ENCODE assay signal across 5 cellular contexts in genomic region chr21:34826149-34826548, GRCh38.
DNase-seq lines count a peak whose midpoint lies in the region; ATAC-seq and TF ChIP-seq lines count a peak whose summit lies in the region.
"Not testable (repeated sequence)": the region's sequence is repeated elsewhere in the genome, so short reads cannot be mapped to it uniquely, and the experiment has no call there.

No MANE protein-coding gene starts in this region.

- peaks cover 40% of the 10 kb centered on the region for H3K4me1 Mint-ChIP-seq in central memory CD8-positive, alpha-beta T cell
- peaks cover 27 to 46% of the 10 kb centered on the region in 2 donors for H3K4me1 Mint-ChIP-seq in immature natural killer cell
- not testable (repeated sequence) for H3K4me1 Mint-ChIP-seq in type B pancreatic cell (ENCODE audit: unreplicated experiment)

- H3K4me3 ChIP-seq in IMR-90 (ENCODE audit: insufficient read depth, low read depth, low read length); lower lobe of right lung: not testable (repeated sequence)

- not testable (repeated sequence) for H3K4me1 ChIP-seq in IMR-90 (ENCODE audit: control insufficient read depth, insufficient read depth, low read length)
- peaks cover 23% of the 10 kb centered on the region for H3K4me1 ChIP-seq in lower lobe of right lung

- peaks cover 41% of the 10 kb centered on the region; the same call in 1 of the 2 replicates for H4K20me1 ChIP-seq in IMR-90 (ENCODE audit: insufficient read depth, low read length)

- H3K4me3 Mint-ChIP-seq in central memory CD8-positive, alpha-beta T cell; type B pancreatic cell: not testable (repeated sequence)
- peak overlapping the region in 3 of 5 donors; percentile 18 to 34 (median 27) for H3K4me3 Mint-ChIP-seq in immature natural killer cell

- DNase-seq in IMR-90; central memory CD8-positive, alpha-beta T cell (ENCODE audit: low spot score in 2 of 2); lower lobe of right lung: not testable (repeated sequence)
- DNase-seq in immature natural killer cell = peak in 1 of 3 donors; percentile 13
- peak; percentile 6 for DNase-seq in type B pancreatic cell (ENCODE audit: extremely low spot score, unreplicated experiment)

- CTCF ChIA-PET in IMR-90 (lab: Yijun Ruan, JAX) = not testable (repeated sequence)

- intact Hi-C loops in IMR-90 (cut with micrococcal nuclease); lower lobe of right lung (cut with DNase I): not testable (repeated sequence)

- not testable (repeated sequence) for H3K23ac ChIP-seq in IMR-90 (ENCODE audit: low read depth, low read length)

- H3K9ac ChIP-seq in IMR-90 (ENCODE audit: low read depth, low read length) = not testable (repeated sequence)

- dilution Hi-C loops in IMR-90 (cut with HindIII; ENCODE audit: low sequenced_read_pairs, unreplicated experiment) = not testable (repeated sequence)

- in situ Hi-C loops in IMR-90 (cut with MboI; ENCODE audit: low sequenced_read_pairs) = not testable (repeated sequence)

- not testable (repeated sequence) for H2AK5ac ChIP-seq in IMR-90 (ENCODE audit: low read depth, low read length)

- not testable (repeated sequence) for H3K9me3 ChIP-seq in IMR-90 (ENCODE audit: control insufficient read depth, insufficient read depth, low read length); lower lobe of right lung

- no CpG with 5 or more reads among the region's 3 CpGs for WGBS in IMR-90 (ENCODE audit: extremely low coverage in 2 of 2, insufficient read length in 1 of 2), 2 experiments

- H3K36me3 ChIP-seq in IMR-90 (ENCODE audit: control insufficient read depth, insufficient read depth, low read length) (peaks cover 52% of the 10 kb centered on the region), lower lobe of right lung (peaks cover 63% of the 10 kb centered on the region)

- not testable (repeated sequence) for H4K91ac ChIP-seq in IMR-90 (ENCODE audit: insufficient read depth, low read depth, low read length)

- TF ChIP-seq RAD21 in IMR-90 (IDR thresholded peaks at IDR 0.05; ENCODE audit: low read length) = not testable (repeated sequence)

- not testable (repeated sequence) for H3K27ac ChIP-seq in IMR-90 (ENCODE audit: insufficient read depth, low read length)
- H3K27ac ChIP-seq in lower lobe of right lung = peak overlapping the region; percentile 48

- H2BK5ac ChIP-seq in IMR-90 (ENCODE audit: low read depth, low read length, poor library complexity, severe bottlenecking) = peak overlapping the region; percentile 4

- POLR2A ChIA-PET in IMR-90 (lab: Charles Lee; ENCODE audit: unreplicated experiment) = interaction anchor here (0.6 kb wide), 1 partner anchor 604 kb away, joined by 15 read pairs; no protein-coding TSS in a partner anchor

- peaks cover 29% of the 10 kb centered on the region for H3K9me1 ChIP-seq in IMR-90 (ENCODE audit: insufficient read depth, low read length)

- not testable (repeated sequence) for BruUV-seq in IMR-90 (replicated peaks; lab: Mats Ljungman, UMichigan)

- H3K18ac ChIP-seq in IMR-90 (ENCODE audit: low read depth, low read length) = not testable (repeated sequence)

- not testable (repeated sequence) for H2BK120ac ChIP-seq in IMR-90 (ENCODE audit: low read depth, low read length)

- not testable (repeated sequence) for H3K4ac ChIP-seq in IMR-90 (ENCODE audit: low read depth, low read length)

- TF ChIP-seq POLR2A in IMR-90 (IDR thresholded peaks at IDR 0.05; ENCODE audit: low read depth, low read length) = not testable (repeated sequence)

- H2AK9ac ChIP-seq in IMR-90 (replicated peaks; ENCODE audit: low read depth, low read length, poor library complexity) = not testable (repeated sequence)

- H3K27me3 Mint-ChIP-seq in central memory CD8-positive, alpha-beta T cell; immature natural killer cell (ENCODE audit: low read depth in 3 of 3); type B pancreatic cell: not testable (repeated sequence)

- not testable (repeated sequence) for H3K9me3 Mint-ChIP-seq in central memory CD8-positive, alpha-beta T cell; immature natural killer cell; type B pancreatic cell

- not testable (repeated sequence) for H2AFZ ChIP-seq in IMR-90 (replicated peaks; ENCODE audit: low read length, poor library complexity)

- 0 out of 2 replicates have a peak overlapping the region, but pooled peaks have one; percentile 14 for H3K14ac ChIP-seq in IMR-90 (replicated peaks; ENCODE audit: low read depth, low read length)

- not testable (repeated sequence) for ATAC-seq in IMR-90 (ENCODE audit: low read depth); central memory CD8-positive, alpha-beta T cell (replicated peaks; ENCODE audit: extremely low read depth, poor library complexity, severe bottlenecking); lower lobe of right lung

- peaks cover 70 to 92% of the 10 kb centered on the region in 2 experiments for H3K79me1 ChIP-seq in IMR-90 (ENCODE audit: low read depth in 1 of 2, low read length in 2 of 2)

- not testable (repeated sequence) for H2BK15ac ChIP-seq in IMR-90 (ENCODE audit: low read depth, low read length)

- not testable (repeated sequence) for H2BK20ac ChIP-seq in IMR-90 (ENCODE audit: low read depth, low read length)

- H3K36me3 Mint-ChIP-seq in central memory CD8-positive, alpha-beta T cell (ENCODE audit: insufficient read depth) = peaks cover 45% of the 10 kb centered on the region
- H3K36me3 Mint-ChIP-seq in immature natural killer cell (peaks cover 58 to 78% (median 60%) of the 10 kb centered on the region in 3 donors), type B pancreatic cell (peaks cover 18% of the 10 kb centered on the region)

- H3K27ac Mint-ChIP-seq in central memory CD8-positive, alpha-beta T cell (ENCODE audit: low read depth) = peak overlapping the region; percentile 53
- H3K27ac Mint-ChIP-seq in immature natural killer cell = peak overlapping the region in 1 of 6 donors; percentile 33
- H3K27ac Mint-ChIP-seq in type B pancreatic cell = not testable (repeated sequence)

- TF ChIP-seq CTCF in IMR-90 (conservative IDR thresholded peaks at IDR 0.05; ENCODE audit: low read depth, low read length); lower lobe of right lung (IDR thresholded peaks at IDR 0.05); type B pancreatic cell (conservative IDR thresholded peaks at IDR 0.05): not testable (repeated sequence)

- not testable (repeated sequence) for H3K27me3 ChIP-seq in IMR-90 (ENCODE audit: control insufficient read depth, insufficient read depth, low read length); lower lobe of right lung (ENCODE audit: low read depth)

- H4K8ac ChIP-seq in IMR-90 (ENCODE audit: low read depth in 2 of 2, low read length in 2 of 2) = not testable (repeated sequence)

- H3K4me2 ChIP-seq in IMR-90 (ENCODE audit: low read depth, low read length) = not testable (repeated sequence)

- H4K5ac ChIP-seq in IMR-90 (ENCODE audit: low read depth, low read length) = not testable (repeated sequence)

- not testable (repeated sequence) for H3K56ac ChIP-seq in IMR-90 (ENCODE audit: extremely low read depth, insufficient read depth, low read length)
